In the genomic region with DNA sequence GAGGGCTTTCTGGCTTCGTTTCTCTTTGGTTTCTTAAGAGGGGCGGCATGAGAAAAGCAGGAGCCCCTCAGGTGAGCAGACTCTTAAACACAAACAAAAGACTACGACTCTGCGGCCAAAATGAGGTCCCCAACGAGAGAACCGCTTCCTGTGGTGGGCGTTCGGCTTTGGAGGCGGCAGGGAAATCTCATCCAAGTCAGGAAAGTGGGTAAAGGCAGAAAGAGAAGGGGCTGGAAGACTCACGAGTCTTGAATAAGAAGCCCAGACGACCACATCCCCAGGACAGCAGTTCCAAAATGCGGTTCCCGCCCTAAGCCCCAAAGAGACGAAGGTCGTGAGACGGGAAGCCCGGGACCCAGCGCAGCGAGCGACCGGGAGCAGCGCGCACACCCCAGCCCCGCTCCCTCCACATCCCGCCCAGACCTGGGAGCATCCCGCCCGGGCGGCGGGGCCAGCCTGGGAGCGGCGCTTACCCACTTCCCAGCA, we compare ENCODE assay signal across 8 cellular contexts. TPM values are rescaled to one million over a fixed set of nuclear protein-coding genes. Genes with fewer than 3 reads are reported as not detected.
DNase-seq lines count a peak whose midpoint lies in the region; ATAC-seq and TF ChIP-seq lines count a peak whose summit lies in the region.

No MANE protein-coding gene starts in this region.

- H3K27ac ChIP-seq in angular gyrus (ENCODE audit: low read depth, low read length) (peak overlapping the region; percentile 74), left lung (peak overlapping the region; percentile 89 to 95)

- intact Hi-C loops in left lung (cut with DNase I), result loop anchor here in 1 of 2 donors (10.0 kb wide), 1 partner anchor 108 kb away; a partner anchor contains a TSS

- no peaks in the 10 kb centered on the region for H3K27me3 ChIP-seq in left lung

- H3K36me3 ChIP-seq in left lung, result peaks cover 0 to 3% of the 10 kb centered on the region in 2 donors

- DNase-seq in stimulated activated CD4-positive, alpha-beta T cell treated with anti-CD3 and anti-CD28 coated beads, Interleukin-12 subunit alpha, Interleukin-12 subunit beta, amount 100 ng/mL, for 24 hours (ENCODE audit: low read depth in 2 of 2), result peak; percentile 5 to 32
- DNase-seq in stimulated activated CD4-positive, alpha-beta T cell treated with anti-CD3 and anti-CD28 coated beads, Interleukin-12 subunit alpha, Interleukin-12 subunit beta, amount 100 ng/mL, for 4 hours, result no peak
- DNase-seq in NCI-H1092 (lab: John Stamatoyannopoulos, UW) (peak; percentile 26), left lung (no peak), NCI-H1048 (lab: John Stamatoyannopoulos, UW) (no peak)
- peak; percentile 7 to 9 for DNase-seq in stimulated activated CD8-positive, alpha-beta memory T cell treated with anti-CD3 and anti-CD28 coated beads, Interleukin-2, amount 100 ng/mL, for 48 hours (ENCODE audit: low read depth in 2 of 2)

- H3K9me3 ChIP-seq in left lung, result peaks cover 0 to 5% of the 10 kb centered on the region in 2 donors

- no peak for ATAC-seq in left lung
- ATAC-seq in HG03469 (IDR thresholded peaks at IDR 0.05; ENCODE audit: unreplicated experiment), result no peak

- TF ChIP-seq CTCF in left lung (IDR thresholded peaks at IDR 0.05), result no peak

- peak overlapping the region; percentile 76 to 88 for H3K4me3 ChIP-seq in left lung

- peaks cover 9 to 32% of the 10 kb centered on the region in 2 donors for H3K4me1 ChIP-seq in left lung

RNA-seq across cellular contexts. Expression of a gene that starts 0.4 kb away (rescaled TPM):
- total RNA-seq in left lung, result 100 to 1,000 TPM in 1 of 2 donors, 10 to 100 TPM in 1; 62.8 to 104 TPM

Comparison
In these comparisons a context has a peak if more than half of its experiments do, and no peak if none do; other contexts are left out.
1. DNase-seq: peak in stimulated activated CD4-positive, alpha-beta T cell treated with anti-CD3 and anti-CD28 coated beads, Interleukin-12 subunit alpha, Interleukin-12 subunit beta, amount 100 ng/mL, for 24 hours (2 of 2), NCI-H1092 (single experiment) and stimulated activated CD8-positive, alpha-beta memory T cell treated with anti-CD3 and anti-CD28 coated beads, Interleukin-2, amount 100 ng/mL, for 48 hours (2 of 2); none in stimulated activated CD4-positive, alpha-beta T cell treated with anti-CD3 and anti-CD28 coated beads, Interleukin-12 subunit alpha, Interleukin-12 subunit beta, amount 100 ng/mL, for 4 hours (single experiment), left lung (0 of 2) and NCI-H1048 (single experiment).